In genomic region chr11:73236879-73237278, GRCh38 we compare ENCODE assay signal across 8 cellular contexts. TPM values are rescaled to one million over a fixed set of nuclear protein-coding genes. Genes with fewer than 3 reads are reported as not detected.
A peak's percentile ranks its signal among the peaks of the same experiment; 100 is the strongest.
DNase-seq lines count a peak whose midpoint lies in the region; ATAC-seq and TF ChIP-seq lines count a peak whose summit lies in the region.
"Had no signal": no experiment of that assay in that cellular context is flagged by ENCODE, and none has a peak within 500 bp of the region (broad histone marks: within the 10 kb centered on the region; RNA-seq: fewer than 3 reads in every experiment).

No MANE protein-coding gene starts in this region.

- intact Hi-C loops in left ventricle myocardium inferior (cut with micrococcal nuclease) = no loop called here

- H3K27ac ChIP-seq in left ventricle myocardium inferior (replicated peaks) = peak overlapping the region; percentile 86

- H3K36me3 ChIP-seq in left ventricle myocardium inferior = peaks cover 8% of the 10 kb centered on the region

- no peaks in the 10 kb centered on the region for H3K9me3 Mint-ChIP-seq in activated T-helper 17 cell treated with anti-CD3 and anti-CD28 coated beads, Interleukin-2, amount 50 U/mL, for 72 hours
- no peaks in the 10 kb centered on the region for H3K9me3 Mint-ChIP-seq in stimulated activated naive B cell treated with anti-CD40 and anti-IgM and Interleukin-4, amounts not matched to agents 10 μg/mL and 1 μg/mL and 100 μg/mL, for 72 hours
- H3K9me3 Mint-ChIP-seq: nephron had no signal

- no peaks in the 10 kb centered on the region for H3K4me1 Mint-ChIP-seq in activated T-helper 17 cell treated with anti-CD3 and anti-CD28 coated beads, Interleukin-2, amount 50 U/mL, for 72 hours
- peaks cover 0 to 19% of the 10 kb centered on the region in 2 donors for H3K4me1 Mint-ChIP-seq in stimulated activated naive B cell treated with anti-CD40 and anti-IgM and Interleukin-4, amounts not matched to agents 10 μg/mL and 1 μg/mL and 100 μg/mL, for 72 hours
- H3K4me1 Mint-ChIP-seq: nephron had no signal

- TF ChIP-seq CTCF in left ventricle myocardium inferior (IDR thresholded peaks at IDR 0.05; ENCODE audit: borderline replicate concordance) = peak; percentile 73

- DNase-seq in GDM1 (lab: John Stamatoyannopoulos, UW) (peak; percentile 62), left ventricle myocardium inferior (peak; percentile 51), T1000 (lab: John Stamatoyannopoulos, UW) (no peak)
- DNase-seq in stimulated activated naive B cell treated with anti-CD40 and anti-IgM and Interleukin-4, amounts not matched to agents 10 μg/mL and 1 μg/mL and 100 μg/mL, for 72 hours = peak; percentile 18

- ATAC-seq in activated T-helper 17 cell treated with anti-CD3 and anti-CD28 coated beads, Interleukin-2, amount 50 U/mL, for 72 hours (replicated peaks) = peak; percentile 65
- peak; percentile 87 to 88 for ATAC-seq in stimulated activated naive B cell treated with anti-CD40 and anti-IgM and Interleukin-4, amounts not matched to agents 10 μg/mL and 1 μg/mL and 100 μg/mL, for 72 hours (replicated peaks)
- ATAC-seq in HG02798 (IDR thresholded peaks at IDR 0.05; ENCODE audit: poor library complexity, unreplicated experiment) = no peak

- H3K27ac Mint-ChIP-seq in activated T-helper 17 cell treated with anti-CD3 and anti-CD28 coated beads, Interleukin-2, amount 50 U/mL, for 72 hours = no peak overlapping the region
- H3K27ac Mint-ChIP-seq in stimulated activated naive B cell treated with anti-CD40 and anti-IgM and Interleukin-4, amounts not matched to agents 10 μg/mL and 1 μg/mL and 100 μg/mL, for 72 hours = no peak overlapping the region

- no peak overlapping the region for H3K4me3 Mint-ChIP-seq in activated T-helper 17 cell treated with anti-CD3 and anti-CD28 coated beads, Interleukin-2, amount 50 U/mL, for 72 hours
- no peak overlapping the region for H3K4me3 Mint-ChIP-seq in stimulated activated naive B cell treated with anti-CD40 and anti-IgM and Interleukin-4, amounts not matched to agents 10 μg/mL and 1 μg/mL and 100 μg/mL, for 72 hours
- H3K4me3 Mint-ChIP-seq: nephron had no signal

- no peak for TF ChIP-seq EP300 in Ishikawa (IDR thresholded peaks at IDR 0.05; ENCODE audit: borderline replicate concordance)

- no peaks in the 10 kb centered on the region for H3K27me3 Mint-ChIP-seq in activated T-helper 17 cell treated with anti-CD3 and anti-CD28 coated beads, Interleukin-2, amount 50 U/mL, for 72 hours
- H3K27me3 Mint-ChIP-seq in stimulated activated naive B cell treated with anti-CD40 and anti-IgM and Interleukin-4, amounts not matched to agents 10 μg/mL and 1 μg/mL and 100 μg/mL, for 72 hours = peaks cover 3 to 6% of the 10 kb centered on the region in 2 donors

- H3K4me1 ChIP-seq in left ventricle myocardium inferior = peaks cover 91% of the 10 kb centered on the region

- TF ChIP-seq RAD21 in Ishikawa (IDR thresholded peaks at IDR 0.05; ENCODE audit: low read depth) = peak; percentile 92

- no peaks in the 10 kb centered on the region for H3K9me3 ChIP-seq in left ventricle myocardium inferior (replicated peaks)

- H3K27me3 ChIP-seq in left ventricle myocardium inferior (ENCODE audit: low read depth) = no peaks in the 10 kb centered on the region

- no peaks in the 10 kb centered on the region for H3K36me3 Mint-ChIP-seq in activated T-helper 17 cell treated with anti-CD3 and anti-CD28 coated beads, Interleukin-2, amount 50 U/mL, for 72 hours (ENCODE audit: low read depth)
- no peaks in the 10 kb centered on the region for H3K36me3 Mint-ChIP-seq in stimulated activated naive B cell treated with anti-CD40 and anti-IgM and Interleukin-4, amounts not matched to agents 10 μg/mL and 1 μg/mL and 100 μg/mL, for 72 hours

- no peak overlapping the region for H3K4me3 ChIP-seq in left ventricle myocardium inferior

TF ChIP-seq in Ishikawa, 13 proteins besides CTCF, POLR2A, EP300 and RAD21:
- TF ChIP-seq NFIC (IDR thresholded peaks at IDR 0.05) (no peak), CEBPB (IDR thresholded peaks at IDR 0.05) (no peak), ZBTB7A (IDR thresholded peaks at IDR 0.05; ENCODE audit: low read depth) (no peak), REST (IDR thresholded peaks at IDR 0.05; ENCODE audit: low read depth) (no peak), CREB1 (IDR thresholded peaks at IDR 0.05; ENCODE audit: low read depth) (no peak), TCF12 (IDR thresholded peaks at IDR 0.05; ENCODE audit: low read depth) (no peak), MAX (IDR thresholded peaks at IDR 0.05) (no peak), YY1 (IDR thresholded peaks at IDR 0.05; ENCODE audit: low read depth) (no peak), FOXM1 (IDR thresholded peaks at IDR 0.05; ENCODE audit: borderline replicate concordance, low read depth) (no peak), TEAD4 (IDR thresholded peaks at IDR 0.05) (no peak), EGR1 (IDR thresholded peaks at IDR 0.05) (no peak), USF1 (IDR thresholded peaks at IDR 0.05) (no peak), TAF1 (IDR thresholded peaks at IDR 0.05; ENCODE audit: low read depth) (no peak)

RNA-seq across cellular contexts. Expression of gene P2RY2, which starts 18.8 kb away (rescaled TPM):
- not detected for total RNA-seq in activated T-helper 17 cell treated with anti-CD3 and anti-CD28 coated beads, Interleukin-2, amount 50 U/mL, for 72 hours
- 19.8 TPM for total RNA-seq in left ventricle myocardium inferior

RNA-seq across cellular contexts. Expression of gene P2RY6, which starts 35.3 kb away (rescaled TPM):
- not detected for total RNA-seq in activated T-helper 17 cell treated with anti-CD3 and anti-CD28 coated beads, Interleukin-2, amount 50 U/mL, for 72 hours
- total RNA-seq in left ventricle myocardium inferior = 2.2 TPM

Comparison
In these comparisons a context has a peak if more than half of its experiments do, and no peak if none do; other contexts are left out.
1. RNA of gene P2RY2, which starts 18.8 kb away (total RNA-seq): 19.8 TPM in left ventricle myocardium inferior (single experiment); not detected in activated T-helper 17 cell treated with anti-CD3 and anti-CD28 coated beads, Interleukin-2, amount 50 U/mL, for 72 hours; every median in the first group is over 10 times any median in the second.